ENCODE assay signal across 11 cellular contexts in the genomic region with DNA sequence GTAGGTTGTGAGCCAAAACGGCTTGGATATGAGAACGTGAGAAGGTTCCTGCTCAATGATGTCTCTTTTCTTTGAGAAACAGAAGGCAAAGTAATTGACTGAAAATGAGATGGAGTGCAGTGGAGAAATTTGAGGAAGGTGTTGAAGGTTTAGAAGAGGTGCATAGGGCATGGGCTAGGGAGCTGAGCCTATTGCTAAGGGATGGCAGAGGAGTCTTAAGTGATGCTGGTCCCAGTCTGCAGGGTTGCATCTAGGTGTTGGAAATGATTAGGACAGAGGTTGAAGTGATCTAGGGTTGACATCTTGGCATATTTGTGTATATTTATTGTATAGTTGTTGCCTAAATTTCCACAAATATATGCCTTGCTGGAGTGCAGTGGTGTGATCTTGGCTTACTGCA. TPM values are rescaled to one million over a fixed set of nuclear protein-coding genes. Genes with fewer than 3 reads are reported as not detected.
DNase-seq lines count a peak whose midpoint lies in the region; ATAC-seq and TF ChIP-seq lines count a peak whose summit lies in the region.
"Had no signal": no experiment of that assay in that cellular context is flagged by ENCODE, and none has a peak within 500 bp of the region (broad histone marks: within the 10 kb centered on the region; RNA-seq: fewer than 3 reads in every experiment).

No MANE protein-coding gene starts in this region.

- peak overlapping the region; percentile 96 to 98 for H3K4me3 Mint-ChIP-seq in activated T-cell treated with anti-CD3 and anti-CD28 coated beads, Interleukin-2, amount 50 U/mL, for 72 hours
- H3K4me3 Mint-ChIP-seq in effector memory CD8-positive, alpha-beta T cell, result peak overlapping the region; percentile 91

- H3K9me3 ChIP-seq in OCI-LY7 (ENCODE audit: low read length), result no peaks in the 10 kb centered on the region
- H3K9me3 ChIP-seq in thymus (ENCODE audit: control insufficient read depth), result no peaks in the 10 kb centered on the region
- H3K9me3 ChIP-seq: right lobe of liver had no signal

- H3K9me2 ChIP-seq in OCI-LY7 (ENCODE audit: insufficient read depth, low read length), result no peaks in the 10 kb centered on the region

- 86% methylated on average over 2 of the region's 2 CpGs for WGBS in thymus

- H2AFZ ChIP-seq in OCI-LY7 (ENCODE audit: low read length), result no peak overlapping the region

- peak overlapping the region; percentile 98 for H3K27ac Mint-ChIP-seq in activated T-cell treated with anti-CD3 and anti-CD28 coated beads, Interleukin-2, amount 50 U/mL, for 72 hours
- H3K27ac Mint-ChIP-seq in effector memory CD8-positive, alpha-beta T cell, result peak overlapping the region; percentile 99

- H3K36me3 ChIP-seq in OCI-LY7 (ENCODE audit: insufficient read depth, low read length) (peaks cover 45% of the 10 kb centered on the region), thymus (ENCODE audit: control insufficient read depth, insufficient read depth) (no peaks in the 10 kb centered on the region)
- H3K36me3 ChIP-seq: right lobe of liver had no signal

- no peak for ATAC-seq in activated T-cell treated with anti-CD3 and anti-CD28 coated beads, Interleukin-2, amount 50 U/mL, for 72 hours (replicated peaks in 1 of 2)
- ATAC-seq in effector memory CD8-positive, alpha-beta T cell (replicated peaks), result no peak
- ATAC-seq: right lobe of liver, Right ventricle myocardium inferior had no signal

- H3K9me3 Mint-ChIP-seq in activated T-cell treated with anti-CD3 and anti-CD28 coated beads, Interleukin-2, amount 50 U/mL, for 72 hours, result no peaks in the 10 kb centered on the region
- no peaks in the 10 kb centered on the region for H3K9me3 Mint-ChIP-seq in effector memory CD8-positive, alpha-beta T cell

- H3K4me1 ChIP-seq in OCI-LY7 (ENCODE audit: insufficient read depth, low read length, poor library complexity, severe bottlenecking), result peaks cover 69% of the 10 kb centered on the region
- H3K4me1 ChIP-seq in thymus (ENCODE audit: control insufficient read depth, insufficient read depth, low read length), result peaks cover 26% of the 10 kb centered on the region

- H3K27me3 Mint-ChIP-seq in activated T-cell treated with anti-CD3 and anti-CD28 coated beads, Interleukin-2, amount 50 U/mL, for 72 hours (ENCODE audit: low read depth), result no peaks in the 10 kb centered on the region
- H3K27me3 Mint-ChIP-seq in effector memory CD8-positive, alpha-beta T cell, result no peaks in the 10 kb centered on the region

- H3K4me2 ChIP-seq in OCI-LY7 (ENCODE audit: low read length), result peak overlapping the region; percentile 79

- no peaks in the 10 kb centered on the region for H3K27me3 ChIP-seq in thymus (ENCODE audit: control insufficient read depth, insufficient read depth)
- H3K27me3 ChIP-seq: right lobe of liver had no signal

- CTCF ChIA-PET in OCI-LY7 (lab: Charles Lee; ENCODE audit: unreplicated experiment), result interaction anchor here (1.2 to 1.9 kb wide), 2 partner anchors 13 to 26 kb away, joined by 4 read pairs; no protein-coding TSS in a partner anchor

- H3K79me2 ChIP-seq in OCI-LY7 (ENCODE audit: insufficient read depth, low read depth, low read length), result peaks cover 71% of the 10 kb centered on the region

- H3K36me3 Mint-ChIP-seq in activated T-cell treated with anti-CD3 and anti-CD28 coated beads, Interleukin-2, amount 50 U/mL, for 72 hours (ENCODE audit: insufficient read depth in 2 of 2), result peaks cover 31 to 46% of the 10 kb centered on the region in 2 donors
- H3K36me3 Mint-ChIP-seq in effector memory CD8-positive, alpha-beta T cell (ENCODE audit: insufficient read depth), result peaks cover 67% of the 10 kb centered on the region

- DNase-seq in activated T-cell treated with anti-CD3 and anti-CD28 coated beads, Interleukin-2, amount 50 U/mL, for 72 hours, result no peak
- DNase-seq in activated T-cell treated with anti-CD3 and anti-CD28 coated beads, Interleukin-2, amount 50 U/mL, for 1 hour, result no peak
- DNase-seq in OCI-LY7 (ENCODE audit: low spot score) (peak; percentile 35), T-helper 9 cell (no peak), SHP77 treated with DMSO at 0.1 percent for 48 hours (lab: John Stamatoyannopoulos, UW) (no peak)
- DNase-seq in effector memory CD8-positive, alpha-beta T cell, result no peak
- DNase-seq in effector CD4-positive, alpha-beta T cell, result no peak
- DNase-seq: activated effector memory CD4-positive, alpha-beta T cell treated with anti-CD3 and anti-CD28 coated beads, Interleukin-2, amount 50 U/mL, for 16 hours; right lobe of liver had no signal

- peaks cover 78% of the 10 kb centered on the region for H3K4me1 Mint-ChIP-seq in activated T-cell treated with anti-CD3 and anti-CD28 coated beads, Interleukin-2, amount 50 U/mL, for 72 hours (ENCODE audit: low read depth)
- peaks cover 43 to 53% of the 10 kb centered on the region in 2 donors for H3K4me1 Mint-ChIP-seq in effector memory CD8-positive, alpha-beta T cell (ENCODE audit: low read depth in 2 of 2)

- no peak for TF ChIP-seq CTCF in OCI-LY7 (conservative IDR thresholded peaks at IDR 0.05; ENCODE audit: low read length)

- peak overlapping the region; percentile 92 for H3K27ac ChIP-seq in OCI-LY7 (ENCODE audit: low read depth, low read length, poor library complexity, severe bottlenecking)
- peak overlapping the region; percentile 64 for H3K27ac ChIP-seq in thymus (ENCODE audit: low read depth)
- H3K27ac ChIP-seq: right lobe of liver had no signal

- POLR2A ChIA-PET in OCI-LY7 (lab: Charles Lee), result interaction anchor here (0.6 to 12.5 kb wide), 7 partner anchors 12 to 127 kb away, joined by 3 to 102 read pairs (median 6); no protein-coding TSS in a partner anchor

- 0 out of 2 replicates have a peak, but pooled peaks cover 4% of the 10 kb centered on the region for H4K20me1 ChIP-seq in OCI-LY7 (ENCODE audit: insufficient read depth, low read length)

- no TSS peak for BruUV-seq in OCI-LY7 (replicated peaks; lab: Mats Ljungman, UMichigan)

- intact Hi-C loops in OCI-LY7 (cut with micrococcal nuclease; ENCODE audit: unreplicated experiment), result loop anchor here (1.0 kb wide), 1 partner anchor 31 kb away; no protein-coding TSS in a partner anchor

- peak overlapping the region; percentile 91 for H3K4me3 ChIP-seq in OCI-LY7 (ENCODE audit: low read depth, low read length, poor library complexity, severe bottlenecking)
- peak overlapping the region; percentile 42 for H3K4me3 ChIP-seq in thymus (ENCODE audit: low read length)

RNA-seq across cellular contexts. Expression of gene BIRC3, which starts 2.3 kb away (rescaled TPM):
- total RNA-seq in activated T-cell treated with anti-CD3 and anti-CD28 coated beads, Interleukin-2, amount 50 U/mL, for 72 hours, result 100 to 1,000 TPM; 123 to 155 TPM
- total RNA-seq in OCI-LY7 (2014; rRNA removed; shearing (Covaris generic)), result 23.0 and 27.2 TPM in 2 replicates
- 66.9 and 69.2 TPM in 2 replicates for total RNA-seq in OCI-LY7 (2022)
- polyA plus RNA-seq in thymus, result 73.7 TPM

RNA-seq across cellular contexts. Expression of gene BIRC2, which starts 27.5 kb away (rescaled TPM):
- total RNA-seq in activated T-cell treated with anti-CD3 and anti-CD28 coated beads, Interleukin-2, amount 50 U/mL, for 72 hours, result 10 to 100 TPM; 38.3 to 44.4 TPM
- 32.6 and 38.0 TPM in 2 replicates for total RNA-seq in OCI-LY7 (2014; rRNA removed; shearing (Covaris generic))
- total RNA-seq in OCI-LY7 (2022), result 36.1 and 40.7 TPM in 2 replicates
- polyA plus RNA-seq in thymus, result 95.9 TPM
